1 cellular context compared by ENCODE assay signal in genomic region chr6:12332750-12333079, GRCh38. TPM values are rescaled to one million over a fixed set of nuclear protein-coding genes. Genes with fewer than 3 reads are reported as not detected.
"Had no signal": no experiment of that assay in that cellular context is flagged by ENCODE, and none has a peak within 500 bp of the region (broad histone marks: within the 10 kb centered on the region; RNA-seq: fewer than 3 reads in every experiment).

No MANE protein-coding gene starts in this region.

RNA-seq across cellular contexts. Expression of gene EDN1, which starts 42.6 kb away (rescaled TPM):
- total RNA-seq: OCI-LY7 had no signal
